Comparison of ENCODE assay signal across 12 cellular contexts in the genomic region with DNA sequence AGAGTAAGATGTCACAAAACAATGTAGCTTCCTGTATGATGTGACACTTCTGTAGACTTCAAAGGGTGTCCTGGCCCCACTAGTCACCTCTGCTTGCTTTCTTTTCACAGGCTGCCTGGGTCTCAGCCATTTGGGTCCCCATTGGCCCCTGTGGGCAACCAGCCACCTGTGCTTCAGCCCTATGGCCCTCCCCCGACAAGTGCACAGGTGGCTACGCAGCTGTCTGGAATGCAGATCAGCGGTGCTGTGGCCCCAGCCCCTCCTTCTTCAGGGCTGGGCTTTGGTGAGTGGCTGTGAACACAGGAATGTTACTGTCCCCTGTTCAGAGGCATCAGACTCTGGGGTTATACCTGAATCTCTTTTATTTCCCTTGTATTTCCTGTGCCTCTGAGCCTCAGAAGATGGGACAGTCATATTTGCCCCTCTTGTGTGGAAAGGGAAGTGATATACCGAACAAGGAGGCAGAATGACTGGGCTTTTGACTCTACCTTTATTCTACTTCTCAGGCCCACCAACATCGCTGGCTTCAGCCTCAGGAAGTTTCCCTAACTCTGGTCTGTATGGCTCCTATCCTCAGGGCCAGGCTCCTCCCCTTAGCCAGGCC. TPM values are rescaled to one million over a fixed set of nuclear protein-coding genes. Genes with fewer than 3 reads are reported as not detected.
DNase-seq lines count a peak whose midpoint lies in the region; ATAC-seq, FAIRE-seq and TF ChIP-seq lines count a peak whose summit lies in the region.
"Had no signal": no experiment of that assay in that cellular context is flagged by ENCODE, and none has a peak within 500 bp of the region (broad histone marks: within the 10 kb centered on the region; RNA-seq: fewer than 3 reads in every experiment).

No MANE protein-coding gene starts in this region.

- 72 to 89% methylated on average over 2 to 5 of the region's 5 CpGs for WGBS in testis, 2 donors

- H3K4me3 ChIP-seq in Caco-2 (ENCODE audit: low read depth, low read length) (no peak overlapping the region), kidney (ENCODE audit: low read length in 2 of 2) (no peak overlapping the region), neural progenitor cell (no peak overlapping the region), testis (no peak overlapping the region)
- H3K4me3 ChIP-seq: cardiac muscle cell, tibial nerve had no signal

- H3K36me3 Mint-ChIP-seq in Caco-2 (ENCODE audit: insufficient read depth, unreplicated experiment) (peaks cover 87% of the 10 kb centered on the region), activated B cell treated with CpG ODN at 0.5 μM for 24 hours (ENCODE audit: low read depth) (peaks cover 80% of the 10 kb centered on the region), neural progenitor cell (peaks cover 23% of the 10 kb centered on the region)

- H3K9me3 Mint-ChIP-seq in Caco-2 (ENCODE audit: unreplicated experiment) (no peaks in the 10 kb centered on the region), activated B cell treated with CpG ODN at 0.5 μM for 24 hours (no peaks in the 10 kb centered on the region), neural progenitor cell (no peaks in the 10 kb centered on the region)

- H2AFZ ChIP-seq in neural progenitor cell (replicated peaks) = no peak overlapping the region

- no peaks in the 10 kb centered on the region for H3K27me3 Mint-ChIP-seq in Caco-2 (ENCODE audit: insufficient read depth, unreplicated experiment)
- H3K27me3 Mint-ChIP-seq in activated B cell treated with CpG ODN at 0.5 μM for 24 hours = no peaks in the 10 kb centered on the region
- H3K27me3 Mint-ChIP-seq in neural progenitor cell (ENCODE audit: insufficient read depth, low read depth) = no peaks in the 10 kb centered on the region

- CTCF ChIA-PET in Caco-2 (lab: Charles Lee) = no interaction called here
- CTCF ChIA-PET in activated B cell treated with CpG ODN at 0.5 μM for 24 hours (lab: Charles Lee) = no interaction called here

- no peaks in the 10 kb centered on the region for H4K20me1 ChIP-seq in neural progenitor cell (ENCODE audit: low read depth)

- no peak for TF ChIP-seq POLR2A in testis (IDR thresholded peaks at IDR 0.05)

- H3K36me3 ChIP-seq in Caco-2 (ENCODE audit: control insufficient read depth, insufficient read depth, low read length) (peaks cover 13% of the 10 kb centered on the region; the same call in 1 of the 2 replicates), kidney (ENCODE audit: control insufficient read depth in 1 of 2, insufficient read depth in 2 of 2, low read length in 2 of 2) (peaks cover 34 to 47% of the 10 kb centered on the region in 2 donors), neural progenitor cell (no peaks in the 10 kb centered on the region), testis (ENCODE audit: low read depth, missing control alignments) (no peaks in the 10 kb centered on the region)

- H3K9ac ChIP-seq in kidney (ENCODE audit: low read length in 2 of 2) (no peak overlapping the region), neural progenitor cell (no peak overlapping the region)

- no peaks in the 10 kb centered on the region for H3K79me2 ChIP-seq in neural progenitor cell (ENCODE audit: low read depth)

- no peak for TF ChIP-seq RAD21 in Ishikawa (IDR thresholded peaks at IDR 0.05; ENCODE audit: low read depth)

- no TSS peak for BruUV-seq in Caco-2 (replicated peaks; lab: Mats Ljungman, UMichigan)

- H3K27ac ChIP-seq in kidney (ENCODE audit: low read depth in 2 of 2, low read length in 2 of 2) = no peak overlapping the region
- no peak overlapping the region for H3K27ac ChIP-seq in neural progenitor cell
- H3K27ac ChIP-seq in testis = no peak overlapping the region
- H3K27ac ChIP-seq: cardiac muscle cell, tibial nerve had no signal

- no peak for TF ChIP-seq EP300 in Ishikawa (IDR thresholded peaks at IDR 0.05; ENCODE audit: borderline replicate concordance)

- H3K4me2 ChIP-seq in neural progenitor cell = no peak overlapping the region

- no peak for FAIRE-seq in kidney (lab: Jason Lieb, UNC)

- H3K9me3 ChIP-seq in Caco-2 (no peaks in the 10 kb centered on the region), kidney (ENCODE audit: control insufficient read depth in 1 of 2, low read length in 2 of 2) (no peaks in the 10 kb centered on the region), neural progenitor cell (ENCODE audit: low read depth) (no peaks in the 10 kb centered on the region), testis (no peaks in the 10 kb centered on the region)
- H3K9me3 ChIP-seq: tibial nerve had no signal

- peaks cover 34% of the 10 kb centered on the region for H3K4me1 Mint-ChIP-seq in Caco-2 (ENCODE audit: low read depth, unreplicated experiment)
- peaks cover 20% of the 10 kb centered on the region for H3K4me1 Mint-ChIP-seq in activated B cell treated with CpG ODN at 0.5 μM for 24 hours
- H3K4me1 Mint-ChIP-seq in neural progenitor cell = no peaks in the 10 kb centered on the region

- H3K27me3 ChIP-seq in Caco-2 (replicated peaks; ENCODE audit: control insufficient read depth, insufficient read depth, low read length) (no peaks in the 10 kb centered on the region), neural progenitor cell (no peaks in the 10 kb centered on the region), testis (no peaks in the 10 kb centered on the region)
- H3K27me3 ChIP-seq: cardiac muscle cell, tibial nerve had no signal

- H3F3A ChIP-seq in neural progenitor cell (ENCODE audit: low read depth) = no peaks in the 10 kb centered on the region

- TF ChIP-seq CTCF in Caco-2 (IDR thresholded peaks at IDR 0.05; ENCODE audit: insufficient read depth in 1 of 2, low read depth in 1 of 2, low read length in 1 of 2, severe bottlenecking in 1 of 2, unreplicated experiment in 1 of 2) = no peak
- TF ChIP-seq CTCF in activated B cell treated with CpG ODN at 0.5 μM for 24 hours (IDR thresholded peaks at IDR 0.05) = no peak
- no peak for TF ChIP-seq CTCF in kidney (IDR thresholded peaks at IDR 0.05; ENCODE audit: borderline replicate concordance, extremely low read depth, insufficient read depth)
- TF ChIP-seq CTCF in neural progenitor cell (IDR thresholded peaks at IDR 0.05) = no peak
- TF ChIP-seq CTCF in testis (IDR thresholded peaks at IDR 0.05) = no peak

- H3K27ac Mint-ChIP-seq in Caco-2 (ENCODE audit: unreplicated experiment) = peak overlapping the region; percentile 67
- peak overlapping the region; percentile 56 for H3K27ac Mint-ChIP-seq in activated B cell treated with CpG ODN at 0.5 μM for 24 hours
- H3K27ac Mint-ChIP-seq in neural progenitor cell = no peak overlapping the region

- POLR2A ChIA-PET in Caco-2 (lab: Charles Lee) = interaction anchor here (0.5 to 2.0 kb wide), 3 partner anchors 12 to 18 kb away, joined by 3 to 13 read pairs (median 4); partner anchors contain the start of gene SEC24C
- POLR2A ChIA-PET in activated B cell treated with CpG ODN at 0.5 μM for 24 hours (lab: Charles Lee) = interaction anchor here (0.7 to 3.0 kb wide), 2 partner anchors 12 to 402 kb away, joined by 3 to 12 read pairs; a partner anchor contains a TSS

- peaks cover 19% of the 10 kb centered on the region for H3K4me1 ChIP-seq in Caco-2
- H3K4me1 ChIP-seq in kidney (ENCODE audit: control insufficient read depth in 1 of 2, insufficient read depth in 1 of 2, low read depth in 1 of 2, low read length in 2 of 2) = peaks cover 3 to 5% of the 10 kb centered on the region in 2 donors
- H3K4me1 ChIP-seq in neural progenitor cell = no peaks in the 10 kb centered on the region
- no peaks in the 10 kb centered on the region for H3K4me1 ChIP-seq in testis
- H3K4me1 ChIP-seq: tibial nerve had no signal

- H3K4me3 Mint-ChIP-seq in Caco-2 (ENCODE audit: unreplicated experiment) (peak overlapping the region; percentile 45), activated B cell treated with CpG ODN at 0.5 μM for 24 hours (peak overlapping the region; percentile 28), neural progenitor cell (no peak overlapping the region)

- intact Hi-C loops in Caco-2 (cut with micrococcal nuclease; ENCODE audit: unreplicated experiment) = loop anchor here (1.0 kb wide), 1 partner anchor 13 kb away; a partner anchor contains a TSS
- intact Hi-C loops in activated B cell treated with CpG ODN at 0.5 μM for 24 hours (cut with micrococcal nuclease) = no loop called here
- intact Hi-C loops in kidney (cut with DNase I) = no loop called here
- intact Hi-C loops in posterior vena cava (cut with DNase I) = no loop called here
- intact Hi-C loops in testis (cut with DNase I; ENCODE audit: low total_unique reads) = no loop called here

- ATAC-seq in activated B cell treated with CpG ODN at 0.5 μM for 24 hours (ENCODE audit: low read depth) = peak; percentile 47
- ATAC-seq in GM21390 (IDR thresholded peaks at IDR 0.05; ENCODE audit: unreplicated experiment) = no peak

- DNase-seq in Caco-2 (peak; percentile 85), activated B cell treated with CpG ODN at 0.5 μM for 24 hours (no peak), kidney (peak; percentile 76), neural progenitor cell (ENCODE audit: low spot score) (no peak), posterior vena cava (ENCODE audit: low spot score) (no peak), testis (no peak)
- DNase-seq: KG1, SW 1271 had no signal

RNA-seq across cellular contexts. Expression of gene SEC24C, which starts 15.4 kb away (rescaled TPM):
- total RNA-seq in Caco-2 (2022) (91.0 and 91.2 TPM in 2 replicates), activated B cell treated with CpG ODN at 0.5 μM for 24 hours (78.5 and 89.8 TPM in 2 replicates), kidney (66.9 TPM), neural progenitor cell (ENCODE audit: low replicate concordance) (36.0 and 50.4 TPM in 2 replicates), posterior vena cava (10 to 100 TPM; 51.3 to 51.4 TPM), testis (10 to 100 TPM; 77.8 to 82.0 TPM)
- polyA plus RNA-seq in kidney (ENCODE audit: insufficient read depth, low read depth, low replicate concordance) (39.2 TPM), testis (ENCODE audit: insufficient read depth, low read depth, low replicate concordance) (92.4 TPM)

RNA-seq across cellular contexts. Expression of gene CHCHD1, which starts 22.2 kb away (rescaled TPM):
- total RNA-seq in Caco-2 (2022) (42.0 and 44.1 TPM in 2 replicates), activated B cell treated with CpG ODN at 0.5 μM for 24 hours (19.3 and 24.2 TPM in 2 replicates), kidney (23.4 TPM), neural progenitor cell (ENCODE audit: low replicate concordance) (51.3 and 66.7 TPM in 2 replicates), posterior vena cava (10 to 100 TPM; 15.1 to 18.8 TPM), testis (10 to 100 TPM; 27.9 to 31.3 TPM)
- polyA plus RNA-seq in kidney (ENCODE audit: insufficient read depth, low read depth, low replicate concordance) (105 TPM), testis (ENCODE audit: insufficient read depth, low read depth, low replicate concordance) (37.4 TPM)

RNA-seq across cellular contexts. Expression of gene ZSWIM8, which starts 25.8 kb away (rescaled TPM):
- total RNA-seq in Caco-2 (2022) = 93.2 and 103 TPM in 2 replicates
- total RNA-seq in activated B cell treated with CpG ODN at 0.5 μM for 24 hours = 67.5 and 93.0 TPM in 2 replicates
- total RNA-seq in kidney = 91.8 TPM
- polyA plus RNA-seq in kidney (ENCODE audit: insufficient read depth, low read depth, low replicate concordance) = 96.7 TPM
- 30.5 and 38.1 TPM in 2 replicates for total RNA-seq in neural progenitor cell (ENCODE audit: low replicate concordance)
- total RNA-seq in posterior vena cava = 10 to 100 TPM; 73.4 to 92.0 TPM
- total RNA-seq in testis = 100 to 1,000 TPM; 192 to 289 TPM
- polyA plus RNA-seq in testis (ENCODE audit: insufficient read depth, low read depth, low replicate concordance) = 204 TPM

RNA-seq across cellular contexts. Expression of gene NDST2, which starts 51.8 kb away (rescaled TPM):
- total RNA-seq in Caco-2 (2022) (16.8 and 18.6 TPM in 2 replicates), activated B cell treated with CpG ODN at 0.5 μM for 24 hours (59.4 and 61.7 TPM in 2 replicates), kidney (42.6 TPM), neural progenitor cell (ENCODE audit: low replicate concordance) (12.4 and 32.1 TPM in 2 replicates), posterior vena cava (10 to 100 TPM; 23.4 to 24.4 TPM), testis (10 to 100 TPM; 46.7 to 60.9 TPM)
- polyA plus RNA-seq in kidney (ENCODE audit: insufficient read depth, low read depth, low replicate concordance) (11.7 TPM), testis (ENCODE audit: insufficient read depth, low read depth, low replicate concordance) (37.2 TPM)

Comparison
In these comparisons a context has a peak if more than half of its experiments do, and no peak if none do; other contexts are left out.
1. DNase-seq: peak in Caco-2 (2 of 2) and kidney (single experiment); none in activated B cell treated with CpG ODN at 0.5 μM for 24 hours (single experiment), neural progenitor cell (single experiment), posterior vena cava (single experiment) and testis (single experiment).